ENCODE assay signal across 16 cellular contexts in genomic region chr1:20035114-20035513, GRCh38. TPM values are rescaled to one million over a fixed set of nuclear protein-coding genes. Genes with fewer than 3 reads are reported as not detected.
A peak's percentile ranks its signal among the peaks of the same experiment; 100 is the strongest.
DNase-seq lines count a peak whose midpoint lies in the region; ATAC-seq and TF ChIP-seq lines count a peak whose summit lies in the region.
"Had no signal": no experiment of that assay in that cellular context is flagged by ENCODE, and none has a peak within 500 bp of the region (broad histone marks: within the 10 kb centered on the region; RNA-seq: fewer than 3 reads in every experiment).

No MANE protein-coding gene starts in this region.

- peak overlapping the region; percentile 25 for H3K4me3 ChIP-seq in coronary artery
- H3K4me3 ChIP-seq: A549, HAP-1 had no signal

- DNase-seq in coronary artery (ENCODE audit: low spot score), result no peak
- peak; percentile 48 for DNase-seq in Right ventricle myocardium superior
- DNase-seq in left ventricle myocardium superior, result peak; percentile 44
- DNase-seq in dermis blood vessel endothelial cell, result no peak
- DNase-seq in DMS 273 treated with DMSO at 0.1 percent for 48 hours (lab: John Stamatoyannopoulos, UW), result no peak
- DNase-seq in NCI-H446 treated with DMSO at 0.1 percent for 48 hours (lab: John Stamatoyannopoulos, UW), result no peak
- no peak for DNase-seq in NCI-H774 (lab: John Stamatoyannopoulos, UW)
- DNase-seq: BE2C; CD4-positive, alpha-beta memory T cell; DMS153; DMS79 treated with DMSO at 0.1 percent for 48 hours; GDM1 had no signal

- peak overlapping the region in 1 of 2 donors; percentile 58 for H3K27ac ChIP-seq in coronary artery
- H3K27ac ChIP-seq: A549 had no signal

- ATAC-seq in Right ventricle myocardium superior (ENCODE audit: poor library complexity), result peak; percentile 47
- ATAC-seq in left ventricle myocardium superior, result peak; percentile 45
- ATAC-seq: A549 had no signal

- intact Hi-C loops in Right ventricle myocardium superior (cut with DNase I), result no loop called here
- intact Hi-C loops in left ventricle myocardium superior (cut with micrococcal nuclease), result no loop called here

- TF ChIP-seq CTCF in coronary artery (IDR thresholded peaks at IDR 0.05), result no peak

RNA-seq across cellular contexts. Expression of gene PLA2G5, which starts 34.9 kb away (rescaled TPM):
- total RNA-seq in Right ventricle myocardium superior (56.7 TPM), left ventricle myocardium superior (47.1 TPM), dermis blood vessel endothelial cell (not detected in 2 replicates)
- total RNA-seq: CD4-positive, alpha-beta memory T cell; H1; HT-29 had no signal

RNA-seq across cellular contexts. Expression of gene PLA2G2A, which starts 55.7 kb away (rescaled TPM):
- total RNA-seq in Right ventricle myocardium superior (154 TPM), left ventricle myocardium superior (82.2 TPM), dermis blood vessel endothelial cell (not detected in 2 replicates)
- total RNA-seq: CD4-positive, alpha-beta memory T cell had no signal

Comparison
In these comparisons a context has a peak if more than half of its experiments do, and no peak if none do; other contexts are left out.
1. DNase-seq: peak in Right ventricle myocardium superior (single experiment) and left ventricle myocardium superior (single experiment); none in coronary artery (single experiment), dermis blood vessel endothelial cell (single experiment), DMS 273 treated with DMSO at 0.1 percent for 48 hours (single experiment), NCI-H446 treated with DMSO at 0.1 percent for 48 hours (single experiment) and NCI-H774 (single experiment).
2. RNA of gene PLA2G5, which starts 34.9 kb away (total RNA-seq): 56.7 TPM in Right ventricle myocardium superior (single experiment) and 47.1 TPM in left ventricle myocardium superior (single experiment); not detected in dermis blood vessel endothelial cell; every median in the first group is over 10 times any median in the second.
3. RNA of gene PLA2G2A, which starts 55.7 kb away (total RNA-seq): 154 TPM in Right ventricle myocardium superior (single experiment) and 82.2 TPM in left ventricle myocardium superior (single experiment); not detected in dermis blood vessel endothelial cell; every median in the first group is over 10 times any median in the second.